26 cellular contexts compared by ENCODE assay signal in genomic region chr6:25121186-25121585, GRCh38.
A peak's percentile ranks its signal among the peaks of the same experiment; 100 is the strongest.
DNase-seq lines count a peak whose midpoint lies in the region; ATAC-seq and TF ChIP-seq lines count a peak whose summit lies in the region.
"Had no signal": no experiment of that assay in that cellular context is flagged by ENCODE, and none has a peak within 500 bp of the region (broad histone marks: within the 10 kb centered on the region; RNA-seq: fewer than 3 reads in every experiment).

No MANE protein-coding gene starts in this region.

- H3K4me3 ChIP-seq in suprapubic skin, result no peak overlapping the region
- H3K4me3 ChIP-seq: A549, body of pancreas had no signal

- TF ChIP-seq EP300 in suprapubic skin (IDR thresholded peaks at IDR 0.05), result no peak

- CTCF ChIA-PET in activated CD8-positive, alpha-beta memory T cell treated with anti-CD3 and anti-CD28 coated beads, Interleukin-2, amount 10 ng/mL, durations not matched to agents 7 days and 5 days (lab: Charles Lee), result no interaction called here

- H3K36me3 Mint-ChIP-seq in activated CD8-positive, alpha-beta memory T cell treated with anti-CD3 and anti-CD28 coated beads, Interleukin-2, amount 10 ng/mL, durations not matched to agents 7 days and 5 days, result peaks cover 76% of the 10 kb centered on the region
- peaks cover 84% of the 10 kb centered on the region for H3K36me3 Mint-ChIP-seq in activated T-helper 2 cell treated with anti-CD3 and anti-CD28 coated beads, Interferon-gamma antibody, Interleukin-2, Interleukin-4, amounts not matched to agents 10 μg/mL and 5 μg/mL and 100 μg/mL, durations not matched to agents 14 hours and 24 hours and 36 hours (ENCODE audit: low read depth)
- H3K36me3 Mint-ChIP-seq in mesothelial cell of epicardium, result no peaks in the 10 kb centered on the region

- intact Hi-C loops in activated T-helper 2 cell treated with anti-CD3 and anti-CD28 coated beads, Interferon-gamma antibody, Interleukin-2, Interleukin-4, amounts not matched to agents 10 μg/mL and 5 μg/mL and 100 μg/mL, durations not matched to agents 14 hours and 24 hours and 36 hours (cut with micrococcal nuclease), result no loop called here

- H3K27me3 Mint-ChIP-seq in activated CD8-positive, alpha-beta memory T cell treated with anti-CD3 and anti-CD28 coated beads, Interleukin-2, amount 10 ng/mL, durations not matched to agents 7 days and 5 days, result no peaks in the 10 kb centered on the region
- no peaks in the 10 kb centered on the region for H3K27me3 Mint-ChIP-seq in activated T-helper 2 cell treated with anti-CD3 and anti-CD28 coated beads, Interferon-gamma antibody, Interleukin-2, Interleukin-4, amounts not matched to agents 10 μg/mL and 5 μg/mL and 100 μg/mL, durations not matched to agents 14 hours and 24 hours and 36 hours (ENCODE audit: low read depth)
- H3K27me3 Mint-ChIP-seq in mesothelial cell of epicardium (ENCODE audit: low read depth), result no peaks in the 10 kb centered on the region
- H3K27me3 Mint-ChIP-seq: activated naive CD8-positive, alpha-beta T cell treated with anti-CD3 and anti-CD28 coated beads, Interleukin-2, amount 50 U/mL, for 24 hours had no signal

- no peaks in the 10 kb centered on the region for H3K9me3 ChIP-seq in suprapubic skin
- H3K9me3 ChIP-seq: A549, body of pancreas had no signal

- H3K4me1 Mint-ChIP-seq in activated CD8-positive, alpha-beta memory T cell treated with anti-CD3 and anti-CD28 coated beads, Interleukin-2, amount 10 ng/mL, durations not matched to agents 7 days and 5 days, result peaks cover 61% of the 10 kb centered on the region
- peaks cover 57% of the 10 kb centered on the region for H3K4me1 Mint-ChIP-seq in activated T-helper 2 cell treated with anti-CD3 and anti-CD28 coated beads, Interferon-gamma antibody, Interleukin-2, Interleukin-4, amounts not matched to agents 10 μg/mL and 5 μg/mL and 100 μg/mL, durations not matched to agents 14 hours and 24 hours and 36 hours (ENCODE audit: low read depth)
- peaks cover 7% of the 10 kb centered on the region for H3K4me1 Mint-ChIP-seq in mesothelial cell of epicardium

- DNase-seq in activated CD8-positive, alpha-beta memory T cell treated with anti-CD3 and anti-CD28 coated beads, Interleukin-2, amount 10 ng/mL, durations not matched to agents 7 days and 5 days, result no peak
- DNase-seq in activated CD8-positive, alpha-beta memory T cell treated with anti-CD3 and anti-CD28 coated beads, Interleukin-2, amount 50 U/mL, for 4 hours, result no peak
- DNase-seq in activated T-helper 2 cell treated with anti-CD3 and anti-CD28 coated beads, Interferon-gamma antibody, Interleukin-2, Interleukin-4, amounts not matched to agents 10 μg/mL and 5 μg/mL and 100 μg/mL, durations not matched to agents 14 hours and 24 hours and 36 hours (ENCODE audit: low spot score), result no peak
- DNase-seq in mesothelial cell of epicardium (ENCODE audit: low spot score in 2 of 2, unreplicated experiment in 2 of 2) (no peak), suprapubic skin (ENCODE audit: low spot score in 2 of 2) (no peak), EL (no peak)
- no peak for DNase-seq in stimulated activated CD4-positive, alpha-beta T cell treated with anti-CD3 and anti-CD28 coated beads, Interleukin-2, amount 100 ng/mL, for 24 hours
- DNase-seq: activated naive CD8-positive, alpha-beta T cell treated with anti-CD3 and anti-CD28 coated beads, Interleukin-2, amount 50 U/mL, for 24 hours; activated T-cell treated with anti-CD3 and anti-CD28 coated beads, Interleukin-2, amount 50 U/mL, for 4 hours; AML-193; body of pancreas; CD8-positive, alpha-beta T cell; effector CD8-positive, alpha-beta T cell; head of caudate nucleus; mammary epithelial cell; NCI-H1092; NCI-H187 treated with DMSO at 0.1 percent for 48 hours; NCI-H526 treated with DMSO at 0.1 percent for 48 hours; SHP77 treated with DMSO at 0.1 percent for 48 hours; stimulated activated naive CD4-positive, alpha-beta T cell treated with Interleukin-2 at 50 U/mL for 16 hours had no signal

- H3K4me3 Mint-ChIP-seq in activated CD8-positive, alpha-beta memory T cell treated with anti-CD3 and anti-CD28 coated beads, Interleukin-2, amount 10 ng/mL, durations not matched to agents 7 days and 5 days, result no peak overlapping the region
- H3K4me3 Mint-ChIP-seq in activated T-helper 2 cell treated with anti-CD3 and anti-CD28 coated beads, Interferon-gamma antibody, Interleukin-2, Interleukin-4, amounts not matched to agents 10 μg/mL and 5 μg/mL and 100 μg/mL, durations not matched to agents 14 hours and 24 hours and 36 hours (ENCODE audit: low read depth), result no peak overlapping the region
- no peak overlapping the region for H3K4me3 Mint-ChIP-seq in mesothelial cell of epicardium
- H3K4me3 Mint-ChIP-seq: activated naive CD8-positive, alpha-beta T cell treated with anti-CD3 and anti-CD28 coated beads, Interleukin-2, amount 50 U/mL, for 24 hours; activated T-cell treated with anti-CD3 and anti-CD28 coated beads, Interleukin-2, amount 50 U/mL, for 4 hours; CD8-positive, alpha-beta T cell had no signal

- TF ChIP-seq CTCF in mesothelial cell of epicardium (IDR thresholded peaks at IDR 0.05; ENCODE audit: unreplicated experiment) (no peak), suprapubic skin (IDR thresholded peaks at IDR 0.05) (no peak)

- peak overlapping the region; percentile 65 for H3K27ac ChIP-seq in suprapubic skin
- H3K27ac ChIP-seq: A549, epithelial cell of prostate had no signal

- no peak for TF ChIP-seq POLR2A in suprapubic skin (IDR thresholded peaks at IDR 0.05)

- peak overlapping the region; percentile 31 for H3K27ac Mint-ChIP-seq in activated CD8-positive, alpha-beta memory T cell treated with anti-CD3 and anti-CD28 coated beads, Interleukin-2, amount 10 ng/mL, durations not matched to agents 7 days and 5 days
- peak overlapping the region; percentile 28 for H3K27ac Mint-ChIP-seq in activated T-helper 2 cell treated with anti-CD3 and anti-CD28 coated beads, Interferon-gamma antibody, Interleukin-2, Interleukin-4, amounts not matched to agents 10 μg/mL and 5 μg/mL and 100 μg/mL, durations not matched to agents 14 hours and 24 hours and 36 hours
- peak overlapping the region; percentile 17 for H3K27ac Mint-ChIP-seq in mesothelial cell of epicardium
- H3K27ac Mint-ChIP-seq: activated naive CD8-positive, alpha-beta T cell treated with anti-CD3 and anti-CD28 coated beads, Interleukin-2, amount 50 U/mL, for 24 hours; progenitor cell of endocrine pancreas had no signal

- no peaks in the 10 kb centered on the region for H3K27me3 ChIP-seq in suprapubic skin
- H3K27me3 ChIP-seq: body of pancreas had no signal

- H3K4me1 ChIP-seq in suprapubic skin, result peaks cover 18% of the 10 kb centered on the region
- H3K4me1 ChIP-seq: A549 had no signal

- no peak for ATAC-seq in activated CD8-positive, alpha-beta memory T cell treated with anti-CD3 and anti-CD28 coated beads, Interleukin-2, amount 10 ng/mL, durations not matched to agents 7 days and 5 days
- no peak for ATAC-seq in GM19351 (IDR thresholded peaks at IDR 0.05; ENCODE audit: unreplicated experiment)
- ATAC-seq: A549; activated CD4-positive, CD25-positive, alpha-beta regulatory T cell treated with anti-CD3 and anti-CD28 coated beads, Interleukin-2, amount 50 U/mL, for 24 hours; activated naive CD8-positive, alpha-beta T cell treated with anti-CD3 and anti-CD28 coated beads, Interleukin-2, amount 50 U/mL, for 24 hours; activated T-cell treated with anti-CD3 and anti-CD28 coated beads, Interleukin-2, amount 50 U/mL, for 4 hours; CD8-positive, alpha-beta T cell; Panc1 had no signal

- H3K36me3 ChIP-seq in suprapubic skin, result no peaks in the 10 kb centered on the region

- no peaks in the 10 kb centered on the region for H3K9me3 Mint-ChIP-seq in activated CD8-positive, alpha-beta memory T cell treated with anti-CD3 and anti-CD28 coated beads, Interleukin-2, amount 10 ng/mL, durations not matched to agents 7 days and 5 days (ENCODE audit: low read depth)
- H3K9me3 Mint-ChIP-seq in activated T-helper 2 cell treated with anti-CD3 and anti-CD28 coated beads, Interferon-gamma antibody, Interleukin-2, Interleukin-4, amounts not matched to agents 10 μg/mL and 5 μg/mL and 100 μg/mL, durations not matched to agents 14 hours and 24 hours and 36 hours, result peaks cover 5% of the 10 kb centered on the region
- H3K9me3 Mint-ChIP-seq in mesothelial cell of epicardium, result peaks cover 4% of the 10 kb centered on the region
- H3K9me3 Mint-ChIP-seq: activated naive CD8-positive, alpha-beta T cell treated with anti-CD3 and anti-CD28 coated beads, Interleukin-2, amount 50 U/mL, for 24 hours; activated T-cell treated with anti-CD3 and anti-CD28 coated beads, Interleukin-2, amount 50 U/mL, for 4 hours; CD8-positive, alpha-beta T cell had no signal
